In genomic region chr5:64594601-64595518, GRCh38 we compare ENCODE assay signal across 10 cellular contexts.
DNase-seq lines count a peak whose midpoint lies in the region; ATAC-seq and TF ChIP-seq lines count a peak whose summit lies in the region.
"Had no signal": no experiment of that assay in that cellular context is flagged by ENCODE, and none has a peak within 500 bp of the region (broad histone marks: within the 10 kb centered on the region; RNA-seq: fewer than 3 reads in every experiment).

No MANE protein-coding gene starts in this region.

- H3K4me2 ChIP-seq in smooth muscle cell: no peak overlapping the region

- H3K36me3 Mint-ChIP-seq in osteocyte (ENCODE audit: unreplicated experiment): no peaks in the 10 kb centered on the region
- H3K36me3 Mint-ChIP-seq: naive B cell had no signal

- 56% methylated on average over 5 of the region's 5 CpGs for WGBS in esophagus muscularis mucosa
- WGBS in ovary, 3 donors: 34 to 43% (median 36%) methylated on average over 5 of the region's 5 CpGs
- 73% methylated on average over 5 of the region's 5 CpGs for WGBS in smooth muscle cell (ENCODE audit: low lambda C conversion rate)

- H3K36me3 ChIP-seq in NT2/D1 (ENCODE audit: insufficient read depth, insufficient read length, low read length): no peaks in the 10 kb centered on the region
- H3K36me3 ChIP-seq in esophagus muscularis mucosa: no peaks in the 10 kb centered on the region
- H3K36me3 ChIP-seq in ovary: no peaks in the 10 kb centered on the region
- no peaks in the 10 kb centered on the region for H3K36me3 ChIP-seq in smooth muscle cell (ENCODE audit: low read depth)

- no peaks in the 10 kb centered on the region for H4K20me1 ChIP-seq in smooth muscle cell (ENCODE audit: low read depth)

- H3K4me3 ChIP-seq in NT2/D1 (ENCODE audit: insufficient read length, low read depth) (no peak overlapping the region), esophagus muscularis mucosa (no peak overlapping the region), ovary (no peak overlapping the region), smooth muscle cell (no peak overlapping the region)

- H3F3A ChIP-seq in smooth muscle cell (ENCODE audit: low read depth): no peaks in the 10 kb centered on the region

- TF ChIP-seq EP300 in esophagus muscularis mucosa (IDR thresholded peaks at IDR 0.05): no peak
- no peak for TF ChIP-seq EP300 in ovary (IDR thresholded peaks at IDR 0.05)

- H3K4me1 ChIP-seq in NT2/D1 (ENCODE audit: insufficient read depth, insufficient read length) (peaks cover 1% of the 10 kb centered on the region), esophagus muscularis mucosa (peaks cover 6 to 13% (median 10%) of the 10 kb centered on the region in 4 donors), ovary (ENCODE audit: insufficient read depth) (peaks cover 1% of the 10 kb centered on the region), smooth muscle cell (ENCODE audit: low read depth) (no peaks in the 10 kb centered on the region)

- intact Hi-C loops in esophagus muscularis mucosa (cut with DNase I): no loop called here
- intact Hi-C loops in ovary (cut with DNase I): loop anchor here in 2 of 4 donors (5.0 to 10.0 kb wide), 2 partner anchors 88 to 450 kb away; partner anchors contain the start of gene RGS7BP (in 1 of the 2)

- peaks cover 18% of the 10 kb centered on the region for H3K27me3 Mint-ChIP-seq in osteocyte (ENCODE audit: unreplicated experiment)

- no peaks in the 10 kb centered on the region for H3K9me3 Mint-ChIP-seq in osteocyte (ENCODE audit: unreplicated experiment)
- H3K9me3 Mint-ChIP-seq: naive B cell had no signal

- no peaks in the 10 kb centered on the region for H3K79me2 ChIP-seq in smooth muscle cell (ENCODE audit: low read depth)

- ATAC-seq in GM18867 (IDR thresholded peaks at IDR 0.05; ENCODE audit: unreplicated experiment): peak; percentile 51

- no peak overlapping the region for H3K4me3 Mint-ChIP-seq in osteocyte (ENCODE audit: unreplicated experiment)
- H3K4me3 Mint-ChIP-seq: naive B cell had no signal

- DNase-seq in NT2/D1 (ENCODE audit: low read depth, low spot score) (peak; percentile 15), esophagus muscularis mucosa (ENCODE audit: extremely low spot score) (no peak), ovary (peak in 3 of 5 donors; percentile 16 to 39 (median 18)), D341Med (ENCODE audit: low spot score) (no peak), DMS79 treated with DMSO at 0.1 percent for 48 hours (lab: John Stamatoyannopoulos, UW) (no peak), smooth muscle cell (lab: John Stamatoyannopoulos, UW; ENCODE audit: unreplicated experiment) (no peak), osteocyte (ENCODE audit: extremely low spot score, unreplicated experiment) (no peak)
- DNase-seq: IMR-90, naive B cell had no signal

- no peak overlapping the region for H2AFZ ChIP-seq in smooth muscle cell (ENCODE audit: low read depth)

- TF ChIP-seq POLR2A in esophagus muscularis mucosa (IDR thresholded peaks at IDR 0.05; ENCODE audit: low read depth) (no peak), ovary (IDR thresholded peaks at IDR 0.05) (no peak)

- peak in 2 of 3 experiments; percentile 11 to 23 for TF ChIP-seq CTCF in esophagus muscularis mucosa (IDR thresholded peaks at IDR 0.05)
- peak in 1 of 3 donors; percentile 22 for TF ChIP-seq CTCF in ovary (IDR thresholded peaks at IDR 0.05)
- TF ChIP-seq CTCF in smooth muscle cell (IDR thresholded peaks at IDR 0.05; ENCODE audit: borderline replicate concordance, insufficient read depth, poor library complexity, severe bottlenecking): no peak
- TF ChIP-seq CTCF in osteocyte (IDR thresholded peaks at IDR 0.05): no peak

- H3K27ac Mint-ChIP-seq in osteocyte (ENCODE audit: unreplicated experiment): no peak overlapping the region

- H3K27ac ChIP-seq in esophagus muscularis mucosa (replicated peaks in 1 of 4) (no peak overlapping the region), ovary (no peak overlapping the region), smooth muscle cell (ENCODE audit: low read depth) (no peak overlapping the region)

- H3K4me1 Mint-ChIP-seq in osteocyte (ENCODE audit: unreplicated experiment): no peaks in the 10 kb centered on the region
- H3K4me1 Mint-ChIP-seq: naive B cell had no signal

- no peaks in the 10 kb centered on the region for H3K27me3 ChIP-seq in NT2/D1 (ENCODE audit: insufficient read depth, insufficient read length)
- H3K27me3 ChIP-seq in esophagus muscularis mucosa: no peaks in the 10 kb centered on the region
- H3K27me3 ChIP-seq in ovary: no peaks in the 10 kb centered on the region
- no peaks in the 10 kb centered on the region for H3K27me3 ChIP-seq in smooth muscle cell (ENCODE audit: low read depth)

- H3K9me3 ChIP-seq in NT2/D1 (ENCODE audit: insufficient read depth, low read length) (no peaks in the 10 kb centered on the region), esophagus muscularis mucosa (no peaks in the 10 kb centered on the region), ovary (no peaks in the 10 kb centered on the region), smooth muscle cell (replicated peaks; ENCODE audit: low read depth) (no peaks in the 10 kb centered on the region)

- H3K9ac ChIP-seq in NT2/D1 (ENCODE audit: insufficient read length, low read depth) (no peak overlapping the region), smooth muscle cell (ENCODE audit: low read depth) (no peak overlapping the region)

Comparison
In these comparisons a context has a peak if more than half of its experiments do, and no peak if none do; other contexts are left out.
1. DNase-seq: peak in NT2/D1 (single experiment) and ovary (3 of 5); none in esophagus muscularis mucosa (single experiment), D341Med (single experiment), DMS79 treated with DMSO at 0.1 percent for 48 hours (single experiment), smooth muscle cell (single experiment) and osteocyte (single experiment).
2. CTCF ChIP-seq: peak in esophagus muscularis mucosa (2 of 3); none in smooth muscle cell (single experiment) and osteocyte (single experiment).